In the genomic region with DNA sequence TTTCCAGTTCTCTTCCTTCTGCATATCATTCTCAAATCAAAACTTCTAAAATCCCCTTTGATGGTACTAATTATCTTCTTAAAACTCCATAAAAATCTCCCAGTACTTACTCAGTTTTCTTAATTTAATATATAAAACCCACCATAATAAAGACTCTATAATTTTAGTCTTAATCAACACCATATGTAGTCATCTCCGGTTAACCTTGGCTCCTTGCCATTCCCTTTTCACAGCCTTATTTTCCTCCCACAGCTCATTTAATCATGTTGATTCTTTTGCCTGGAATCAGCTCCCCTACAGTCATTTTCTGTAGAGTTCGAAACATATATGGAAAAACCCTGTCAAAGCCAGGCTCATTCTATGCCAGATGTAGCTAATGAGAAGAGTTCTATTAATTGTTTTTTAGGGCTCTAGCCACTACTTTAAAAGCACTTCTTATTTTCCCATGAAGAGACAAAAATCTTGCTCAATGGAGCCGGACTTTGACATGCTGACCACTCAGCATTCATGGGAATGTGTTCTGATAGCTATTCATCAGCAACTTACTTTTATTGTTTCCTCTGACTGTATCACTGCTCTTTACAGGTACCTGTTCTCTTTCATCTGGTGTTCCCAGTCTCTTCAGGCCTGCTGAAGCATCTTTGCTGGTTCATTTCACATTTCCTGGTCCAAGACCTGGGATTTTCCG, we compare ENCODE assay signal across 13 cellular contexts.
DNase-seq lines count a peak whose midpoint lies in the region; TF ChIP-seq lines count a peak whose summit lies in the region.
"Had no signal": no experiment of that assay in that cellular context is flagged by ENCODE, and none has a peak within 500 bp of the region (broad histone marks: within the 10 kb centered on the region; RNA-seq: fewer than 3 reads in every experiment).

No MANE protein-coding gene starts in this region.

- no peak overlapping the region for H3K9ac ChIP-seq in SK-N-MC (ENCODE audit: insufficient read length)
- H3K9ac ChIP-seq: BLaER1 treated with 17β-estradiol and CSF1 and Interleukin-3, amounts not matched to agents 10 nM and 100 nM had no signal

- H3K27ac ChIP-seq in AG04450 (ENCODE audit: low read depth, low read length) (peak overlapping the region; percentile 84), SK-N-MC (peak overlapping the region; percentile 54; the same call in 1 of the 2 replicates)
- H3K27ac ChIP-seq: BLaER1 treated with 17β-estradiol and CSF1 and Interleukin-3, amounts not matched to agents 10 nM and 100 nM; upper lobe of right lung had no signal

- no peak overlapping the region for H3K27ac Mint-ChIP-seq in endothelial cell (ENCODE audit: unreplicated experiment)
- H3K27ac Mint-ChIP-seq: naive thymus-derived CD4-positive, alpha-beta T cell had no signal

- H3K36me3 ChIP-seq in SK-N-MC (ENCODE audit: insufficient read depth, low read length) = no peaks in the 10 kb centered on the region
- H3K36me3 ChIP-seq: BLaER1 treated with 17β-estradiol and CSF1 and Interleukin-3, amounts not matched to agents 10 nM and 100 nM; upper lobe of right lung had no signal

- POLR2A ChIA-PET in AG04450 (lab: Yijun Ruan, JAX) = interaction anchor here (0.7 to 1.2 kb wide), 3 partner anchors 21 to 991 kb away, joined by 3 read pairs; no protein-coding TSS in a partner anchor

- H3K9me3 Mint-ChIP-seq in endothelial cell (ENCODE audit: unreplicated experiment) = no peaks in the 10 kb centered on the region

- H3K4me3 Mint-ChIP-seq in endothelial cell (ENCODE audit: unreplicated experiment) = no peak overlapping the region
- H3K4me3 Mint-ChIP-seq: naive thymus-derived CD4-positive, alpha-beta T cell had no signal

- H3K4me3 ChIP-seq in AG04450 (ENCODE audit: low read depth, low read length) (peak overlapping the region; percentile 31; the same call in 1 of the 2 replicates), HFF-Myc (replicated peaks; ENCODE audit: low read depth, low read length) (no peak overlapping the region), SK-N-MC (peak overlapping the region; percentile 51)
- H3K4me3 ChIP-seq: BLaER1 treated with 17β-estradiol and CSF1 and Interleukin-3, amounts not matched to agents 10 nM and 100 nM; upper lobe of right lung had no signal

- H3K9me3 ChIP-seq in AG04450 (ENCODE audit: control insufficient read depth, insufficient read depth, low read length) (no peaks in the 10 kb centered on the region), SK-N-MC (ENCODE audit: low read depth, low read length) (no peaks in the 10 kb centered on the region)
- H3K9me3 ChIP-seq: upper lobe of right lung had no signal

- CTCF ChIA-PET in AG04450 (lab: Charles Lee) = interaction anchor here (1.0 kb wide), 1 partner anchor 998 kb away, joined by 5 read pairs; no protein-coding TSS in a partner anchor

- no peaks in the 10 kb centered on the region for H3K36me3 Mint-ChIP-seq in endothelial cell (ENCODE audit: low read depth, unreplicated experiment)
- H3K36me3 Mint-ChIP-seq: naive thymus-derived CD4-positive, alpha-beta T cell had no signal

- no peaks in the 10 kb centered on the region for H3K27me3 Mint-ChIP-seq in endothelial cell (ENCODE audit: unreplicated experiment)
- H3K27me3 Mint-ChIP-seq: naive thymus-derived CD4-positive, alpha-beta T cell had no signal

- no peaks in the 10 kb centered on the region for H3K4me1 Mint-ChIP-seq in endothelial cell (ENCODE audit: unreplicated experiment)
- H3K4me1 Mint-ChIP-seq: naive thymus-derived CD4-positive, alpha-beta T cell had no signal

- TF ChIP-seq CTCF in AG04450 (IDR thresholded peaks at IDR 0.05; ENCODE audit: low read depth, low read length) (no peak), HFF-Myc (IDR thresholded peaks at IDR 0.05; ENCODE audit: low read depth, low read length, missing control alignments) (no peak), endothelial cell (IDR thresholded peaks at IDR 0.05; ENCODE audit: unreplicated experiment) (no peak)

- DNase-seq in AG04450 (ENCODE audit: low read depth, low spot score) (no peak), HFF-Myc (ENCODE audit: extremely low read depth, low read depth) (peak; percentile 82), SK-N-MC (ENCODE audit: low read depth, low spot score) (peak; percentile 97), fibroblast of the conjunctiva (ENCODE audit: low read depth) (peak; percentile 45), HUDEP-2 (lab: John Stamatoyannopoulos, UW; ENCODE audit: unreplicated experiment in 76 of 76) (no peak), endothelial cell (ENCODE audit: low spot score) (no peak), cerebellum (ENCODE audit: low spot score) (no peak)
- no peak for DNase-seq in activated naive CD4-positive, alpha-beta T cell treated with anti-CD3 and anti-CD28 coated beads, Interleukin-2, amount 50 U/mL, for 16 hours
- DNase-seq: naive thymus-derived CD4-positive, alpha-beta T cell; NCI-H1092; small intestine; upper lobe of right lung had no signal

- no peaks in the 10 kb centered on the region for H3K27me3 ChIP-seq in AG04450 (ENCODE audit: control insufficient read depth, insufficient read depth, low read length)
- H3K27me3 ChIP-seq: BLaER1 treated with 17β-estradiol and CSF1 and Interleukin-3, amounts not matched to agents 10 nM and 100 nM; upper lobe of right lung had no signal

Comparison
In these comparisons a context has a peak if more than half of its experiments do, and no peak if none do; other contexts are left out.
1. DNase-seq: peak in HFF-Myc (single experiment), SK-N-MC (single experiment) and fibroblast of the conjunctiva (single experiment); none in AG04450 (single experiment), HUDEP-2 (0 of 76), endothelial cell (single experiment), cerebellum (single experiment) and activated naive CD4-positive, alpha-beta T cell treated with anti-CD3 and anti-CD28 coated beads, Interleukin-2, amount 50 U/mL, for 16 hours (single experiment).